ENCODE assay signal across 22 cellular contexts in genomic region chr14:92470215-92470614, GRCh38. TPM values are rescaled to one million over a fixed set of nuclear protein-coding genes. Genes with fewer than 3 reads are reported as not detected.
A peak's percentile ranks its signal among the peaks of the same experiment; 100 is the strongest.
DNase-seq lines count a peak whose midpoint lies in the region; ATAC-seq and TF ChIP-seq lines count a peak whose summit lies in the region.
"Had no signal": no experiment of that assay in that cellular context is flagged by ENCODE, and none has a peak within 500 bp of the region (broad histone marks: within the 10 kb centered on the region; RNA-seq: fewer than 3 reads in every experiment).

No MANE protein-coding gene starts in this region.

- H3K27me3 Mint-ChIP-seq in HFFc6 (ENCODE audit: insufficient read depth) = no peaks in the 10 kb centered on the region; the same call in 1 of the 2 replicates
- H3K27me3 Mint-ChIP-seq: activated naive CD8-positive, alpha-beta T cell treated with anti-CD3 and anti-CD28 coated beads, Interleukin-2, amount 50 U/mL, for 24 hours; T-cell had no signal

- H3K27ac ChIP-seq in MM.1S (ENCODE audit: low read length) (no peak overlapping the region), ascending aorta (no peak overlapping the region)
- H3K27ac ChIP-seq: BLaER1 treated with 17β-estradiol and CSF1 and Interleukin-3, amounts not matched to agents 10 nM and 100 nM; upper lobe of right lung had no signal

- H3K9me2 ChIP-seq in MM.1S (replicated peaks; ENCODE audit: insufficient read depth, low read length) = no peaks in the 10 kb centered on the region

- no peak overlapping the region for H3K4me2 ChIP-seq in MM.1S (ENCODE audit: low read depth, low read length)
- H3K4me2 ChIP-seq: BLaER1 treated with 17β-estradiol and CSF1 and Interleukin-3, amounts not matched to agents 10 nM and 100 nM had no signal

- H3K4me1 ChIP-seq in MM.1S (ENCODE audit: low read length) = peaks cover 5% of the 10 kb centered on the region
- no peaks in the 10 kb centered on the region for H3K4me1 ChIP-seq in ascending aorta

- H3K4me3 ChIP-seq in AG10803 (ENCODE audit: low read length) (no peak overlapping the region), MM.1S (ENCODE audit: low read length) (no peak overlapping the region), ascending aorta (no peak overlapping the region)
- H3K4me3 ChIP-seq: BLaER1 treated with 17β-estradiol and CSF1 and Interleukin-3, amounts not matched to agents 10 nM and 100 nM; upper lobe of right lung had no signal

- H3K9me3 Mint-ChIP-seq in HFFc6 = peaks cover 13% of the 10 kb centered on the region

- no peak for ATAC-seq in left lobe of liver
- ATAC-seq: activated CD4-positive, CD25-positive, alpha-beta regulatory T cell treated with anti-CD3 and anti-CD28 coated beads, Interleukin-2, amount 50 U/mL, for 24 hours; activated naive CD8-positive, alpha-beta T cell treated with anti-CD3 and anti-CD28 coated beads, Interleukin-2, amount 50 U/mL, for 24 hours; naive thymus-derived CD4-positive, alpha-beta T cell; stimulated activated effector memory CD8-positive, alpha-beta T cell treated with anti-CD3 and anti-CD28 coated beads, Interleukin-12 subunit alpha, Interleukin-12 subunit beta, amount 100 ng/mL, for 72 hours; T-cell; upper lobe of right lung had no signal

- no peak overlapping the region for H3K9ac ChIP-seq in MM.1S (ENCODE audit: low read length)
- H3K9ac ChIP-seq: BLaER1 treated with 17β-estradiol and CSF1 and Interleukin-3, amounts not matched to agents 10 nM and 100 nM had no signal

- H3K79me2 ChIP-seq in MM.1S (ENCODE audit: low read length) = no peaks in the 10 kb centered on the region

- no peaks in the 10 kb centered on the region for H4K20me1 ChIP-seq in MM.1S (ENCODE audit: insufficient read depth, low read length)
- H4K20me1 ChIP-seq: BLaER1 treated with 17β-estradiol and CSF1 and Interleukin-3, amounts not matched to agents 10 nM and 100 nM had no signal

- no peak overlapping the region for H2AFZ ChIP-seq in MM.1S (ENCODE audit: low read length)

- no peaks in the 10 kb centered on the region for H3K9me3 ChIP-seq in MM.1S (replicated peaks; ENCODE audit: insufficient read depth, low read length)
- H3K9me3 ChIP-seq in ascending aorta = peaks cover 0 to 5% of the 10 kb centered on the region in 2 donors
- H3K9me3 ChIP-seq: upper lobe of right lung had no signal

- H3K27ac Mint-ChIP-seq in HFFc6 = peak overlapping the region; percentile 63
- H3K27ac Mint-ChIP-seq: activated naive CD8-positive, alpha-beta T cell treated with anti-CD3 and anti-CD28 coated beads, Interleukin-2, amount 50 U/mL, for 24 hours; naive thymus-derived CD4-positive, alpha-beta T cell; stimulated activated effector memory CD8-positive, alpha-beta T cell treated with anti-CD3 and anti-CD28 coated beads, Interleukin-12 subunit alpha, Interleukin-12 subunit beta, amount 100 ng/mL, for 72 hours; T-cell had no signal

- TF ChIP-seq CTCF in AG10803 (conservative IDR thresholded peaks at IDR 0.05; ENCODE audit: low read length) = no peak
- TF ChIP-seq CTCF in HFFc6 (IDR thresholded peaks at IDR 0.05) = no peak
- no peak for TF ChIP-seq CTCF in MM.1S (IDR thresholded peaks at IDR 0.05; ENCODE audit: low read length)
- TF ChIP-seq CTCF in ascending aorta (IDR thresholded peaks at IDR 0.05) = no peak

- H3K36me3 ChIP-seq in MM.1S (replicated peaks; ENCODE audit: insufficient read depth, low read length) (no peaks in the 10 kb centered on the region), ascending aorta (no peaks in the 10 kb centered on the region)
- H3K36me3 ChIP-seq: BLaER1 treated with 17β-estradiol and CSF1 and Interleukin-3, amounts not matched to agents 10 nM and 100 nM; upper lobe of right lung had no signal

- H3K27me3 ChIP-seq in MM.1S (replicated peaks; ENCODE audit: insufficient read depth, low read length) (no peaks in the 10 kb centered on the region), ascending aorta (no peaks in the 10 kb centered on the region)
- H3K27me3 ChIP-seq: BLaER1 treated with 17β-estradiol and CSF1 and Interleukin-3, amounts not matched to agents 10 nM and 100 nM; upper lobe of right lung had no signal

- peak; percentile 96 for DNase-seq in AG10803 (ENCODE audit: low read depth)
- peak; percentile 86 for DNase-seq in HFFc6
- DNase-seq in amniotic stem cell (lab: John Stamatoyannopoulos, UW) = peak; percentile 33
- peak; percentile 58 for DNase-seq in iris pigment epithelial cell (ENCODE audit: low read depth)
- DNase-seq in NCI-H2227 treated with DMSO at 0.1 percent for 48 hours (lab: John Stamatoyannopoulos, UW) = no peak
- DNase-seq in MM.1S = no peak
- no peak for DNase-seq in ascending aorta (ENCODE audit: low spot score in 2 of 2)
- DNase-seq in left lobe of liver (ENCODE audit: low spot score) = no peak
- DNase-seq: activated naive CD8-positive, alpha-beta T cell treated with anti-CD3 and anti-CD28 coated beads, Interleukin-2, amount 50 U/mL, for 24 hours; activated T-cell treated with anti-CD3 and anti-CD28 coated beads for 4 hours; GF-D8; MV-4-11; naive thymus-derived CD4-positive, alpha-beta T cell; NCI-H345; stimulated activated CD4-positive, alpha-beta T cell treated with anti-CD3 and anti-CD28 coated beads, Interleukin-2, amount 100 ng/mL, for 48 hours; T-cell; upper lobe of right lung had no signal

- no peaks in the 10 kb centered on the region for H3K36me3 Mint-ChIP-seq in HFFc6 (ENCODE audit: low read depth)
- H3K36me3 Mint-ChIP-seq: stimulated activated effector memory CD8-positive, alpha-beta T cell treated with anti-CD3 and anti-CD28 coated beads, Interleukin-12 subunit alpha, Interleukin-12 subunit beta, amount 100 ng/mL, for 72 hours had no signal

- peak overlapping the region; percentile 36; the same call in 1 of the 2 replicates for H3K4me3 Mint-ChIP-seq in HFFc6
- H3K4me3 Mint-ChIP-seq: activated naive CD8-positive, alpha-beta T cell treated with anti-CD3 and anti-CD28 coated beads, Interleukin-2, amount 50 U/mL, for 24 hours; naive thymus-derived CD4-positive, alpha-beta T cell; stimulated activated effector memory CD8-positive, alpha-beta T cell treated with anti-CD3 and anti-CD28 coated beads, Interleukin-12 subunit alpha, Interleukin-12 subunit beta, amount 100 ng/mL, for 72 hours; T-cell had no signal

- intact Hi-C loops in ascending aorta (cut with DNase I) = no loop called here

- H3F3A ChIP-seq in MM.1S (ENCODE audit: insufficient read depth, low read length) = no peaks in the 10 kb centered on the region

- H3K4me1 Mint-ChIP-seq in HFFc6 (ENCODE audit: low read depth) = peaks cover 49% of the 10 kb centered on the region

RNA-seq across cellular contexts. Expression of gene RIN3, which starts 43.4 kb away (rescaled TPM):
- total RNA-seq in HFFc6 (2021; fragmentation: NEBNext Ultra II Directional; extraction: Animal tissue kit (Norgen Biotek cat#: 25700)) = 10 to 100 TPM; 19.7 to 26.0 (median 24.6) TPM
- total RNA-seq in ascending aorta = 30.3 TPM
- total RNA-seq in left lobe of liver = 20.2 TPM
- total RNA-seq: HT-29, OCI-LY7 had no signal

Comparison
In these comparisons a context has a peak if more than half of its experiments do, and no peak if none do; other contexts are left out.
1. DNase-seq: peak in AG10803 (single experiment), HFFc6 (single experiment), amniotic stem cell (single experiment) and iris pigment epithelial cell (single experiment); none in NCI-H2227 treated with DMSO at 0.1 percent for 48 hours (single experiment), MM.1S (single experiment), ascending aorta (0 of 2) and left lobe of liver (single experiment).